ENCODE assay signal across 8 cellular contexts in the genomic region with DNA sequence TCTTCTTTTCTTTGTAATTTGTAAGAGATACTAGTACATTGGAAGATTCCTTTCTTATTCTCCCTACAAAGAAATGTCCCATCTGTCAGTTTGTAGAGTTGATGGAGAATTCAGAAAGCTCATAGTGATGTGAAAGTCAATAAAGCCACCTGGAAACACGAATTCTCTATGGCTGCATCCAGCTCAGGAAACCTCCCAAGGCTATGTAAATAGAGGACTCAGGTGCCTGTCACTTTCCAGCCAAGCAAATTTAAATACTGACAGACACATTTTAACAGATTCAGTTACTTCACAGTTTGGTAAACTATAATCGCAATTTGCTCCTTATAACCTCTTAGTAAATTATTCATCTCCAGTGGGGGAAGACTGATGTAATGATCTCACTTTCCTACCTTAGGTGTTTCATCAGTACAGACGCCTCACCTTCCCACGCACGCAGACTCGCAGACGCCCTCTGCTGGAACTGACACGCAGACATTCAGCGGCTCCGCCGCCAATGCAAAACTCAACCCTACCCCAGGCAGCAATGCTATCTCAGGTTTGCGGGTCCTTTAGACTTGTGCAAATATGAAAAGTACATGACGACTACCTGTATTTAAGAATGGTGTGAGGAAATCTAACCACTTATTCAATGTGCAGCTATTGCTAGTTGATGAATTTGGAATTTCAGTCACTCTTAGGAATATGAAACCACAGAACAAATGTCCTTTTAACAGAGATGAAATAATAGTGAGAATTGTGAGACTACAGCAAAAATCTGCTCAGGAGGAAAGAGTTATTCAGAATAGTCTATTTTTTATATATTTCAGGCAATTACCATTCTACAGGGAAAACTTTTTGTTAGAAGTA.
DNase-seq lines count a peak whose midpoint lies in the region; ATAC-seq and TF ChIP-seq lines count a peak whose summit lies in the region.

No MANE protein-coding gene starts in this region.

- H3K79me2 ChIP-seq in fibroblast of lung (ENCODE audit: control insufficient read depth, insufficient read depth, low read length): no peaks in the 10 kb centered on the region
- no peaks in the 10 kb centered on the region for H3K79me2 ChIP-seq in osteoblast (ENCODE audit: insufficient read depth, low read length)

- no peak overlapping the region for H3K9ac ChIP-seq in fibroblast of lung (ENCODE audit: insufficient read depth, low read length)

- H4K20me1 ChIP-seq in fibroblast of lung (ENCODE audit: control insufficient read depth, extremely low read depth, insufficient read depth, low read length) (no peaks in the 10 kb centered on the region), osteoblast (ENCODE audit: insufficient read depth, low read length) (no peaks in the 10 kb centered on the region)

- no peaks in the 10 kb centered on the region for H3K27me3 Mint-ChIP-seq in activated T-cell treated with anti-CD3 and anti-CD28 coated beads, Interleukin-2, amount 50 U/mL, for 4 hours (ENCODE audit: low read depth)

- peaks cover 63% of the 10 kb centered on the region for H3K36me3 Mint-ChIP-seq in activated T-cell treated with anti-CD3 and anti-CD28 coated beads, Interleukin-2, amount 50 U/mL, for 4 hours (ENCODE audit: insufficient read depth)

- TF ChIP-seq CTCF in GM13977 (IDR thresholded peaks at IDR 0.05; ENCODE audit: extremely low read depth, insufficient read depth, missing control alignments) (peak; percentile 69), fibroblast of lung (conservative IDR thresholded peaks at IDR 0.05 in 1 of 2, IDR thresholded peaks at IDR 0.05 in 1 of 2; ENCODE audit: low read depth in 1 of 2, low read length in 2 of 2) (peak; percentile 70 to 87), osteoblast (IDR thresholded peaks at IDR 0.05; ENCODE audit: extremely low read depth, low read depth, low read length) (peak; percentile 86)

- H3K4me1 ChIP-seq in fibroblast of lung (ENCODE audit: control insufficient read depth, extremely low read depth, insufficient read depth, low read length) (no peaks in the 10 kb centered on the region), osteoblast (ENCODE audit: insufficient read depth, low read length) (peaks cover 5% of the 10 kb centered on the region)

- peak; percentile 82 to 83 for ATAC-seq in activated T-cell treated with anti-CD3 and anti-CD28 coated beads, Interleukin-2, amount 50 U/mL, for 4 hours
- no peak for ATAC-seq in HG03342 (IDR thresholded peaks at IDR 0.05; ENCODE audit: unreplicated experiment)

- H3K4me1 Mint-ChIP-seq in activated T-cell treated with anti-CD3 and anti-CD28 coated beads, Interleukin-2, amount 50 U/mL, for 4 hours (ENCODE audit: low read depth): peaks cover 82% of the 10 kb centered on the region

- H3K27ac ChIP-seq in fibroblast of lung (ENCODE audit: insufficient read depth, low read length) (no peak overlapping the region), osteoblast (ENCODE audit: low read depth, low read length) (no peak overlapping the region)

- no peaks in the 10 kb centered on the region for H3K9me3 Mint-ChIP-seq in activated T-cell treated with anti-CD3 and anti-CD28 coated beads, Interleukin-2, amount 50 U/mL, for 4 hours

- H3K4me3 ChIP-seq in fibroblast of lung (replicated peaks in 1 of 4; ENCODE audit: control extremely low read depth in 1 of 4, insufficient read depth in 1 of 4, low read depth in 3 of 4, low read length in 4 of 4): peak overlapping the region in 1 of 4 experiments; percentile 33
- H3K4me3 ChIP-seq in osteoblast (ENCODE audit: insufficient read depth, low read length): peak overlapping the region; percentile 67

- no peaks in the 10 kb centered on the region for H3K9me3 ChIP-seq in fibroblast of lung (ENCODE audit: control insufficient read depth, insufficient read depth, low read depth, low read length)
- H3K9me3 ChIP-seq in osteoblast (ENCODE audit: low read depth, low read length): no peaks in the 10 kb centered on the region

- DNase-seq in GM13977 (ENCODE audit: low spot score): no peak
- DNase-seq in NCI-H510A treated with DMSO at 0.1 percent for 48 hours (lab: John Stamatoyannopoulos, UW): peak; percentile 76
- DNase-seq in activated T-cell treated with anti-CD3 and anti-CD28 coated beads, Interleukin-2, amount 50 U/mL, for 4 hours: peak; percentile 73
- peak; percentile 28 to 52 for DNase-seq in fibroblast of lung (ENCODE audit: low read depth in 2 of 2)
- DNase-seq in osteoblast (ENCODE audit: insufficient read length, low spot score, missing footprints): peak; percentile 74
- peak; percentile 46 for DNase-seq in ureter (ENCODE audit: low spot score)
- DNase-seq in H4 (ENCODE audit: low spot score): no peak

- no peak overlapping the region for H2AFZ ChIP-seq in fibroblast of lung (ENCODE audit: low read length)
- H2AFZ ChIP-seq in osteoblast (ENCODE audit: low read length): peak overlapping the region; percentile 81

- H3K4me2 ChIP-seq in fibroblast of lung (ENCODE audit: extremely low read depth, insufficient read depth, low read length) (no peak overlapping the region), osteoblast (ENCODE audit: insufficient read depth, low read length) (peak overlapping the region; percentile 80)

- in situ Hi-C loops in GM13977 (cut with MboI; ENCODE audit: low pct_unique_long_range_greater_than_20kb, low sequenced_read_pairs, unreplicated experiment): loop anchor here (25.0 kb wide), 1 partner anchor 537 kb away; the partner anchor contains the start of gene NEK7

- H3K36me3 ChIP-seq in fibroblast of lung (ENCODE audit: control insufficient read depth, insufficient read depth, low read length) (no peaks in the 10 kb centered on the region), osteoblast (ENCODE audit: insufficient read depth, low read length) (no peaks in the 10 kb centered on the region)

- peak overlapping the region; percentile 3 for H3K4me3 Mint-ChIP-seq in activated T-cell treated with anti-CD3 and anti-CD28 coated beads, Interleukin-2, amount 50 U/mL, for 4 hours

- no peaks in the 10 kb centered on the region for H3K27me3 ChIP-seq in fibroblast of lung (ENCODE audit: control insufficient read depth, insufficient read depth, low read length)
- H3K27me3 ChIP-seq in osteoblast (ENCODE audit: insufficient read depth, low read length): peaks cover 5% of the 10 kb centered on the region

Comparison
In these comparisons a context has a peak if more than half of its experiments do, and no peak if none do; other contexts are left out.
1. DNase-seq: peak in NCI-H510A treated with DMSO at 0.1 percent for 48 hours (single experiment), activated T-cell treated with anti-CD3 and anti-CD28 coated beads, Interleukin-2, amount 50 U/mL, for 4 hours (single experiment), fibroblast of lung (2 of 2), osteoblast (single experiment) and ureter (single experiment); none in GM13977 (single experiment) and H4 (single experiment).
2. Peak in every context shown above with its lines, with median percentiles within 50 percentile points of each other: CTCF ChIP-seq.